ENCODE assay signal across 20 cellular contexts in the genomic region with DNA sequence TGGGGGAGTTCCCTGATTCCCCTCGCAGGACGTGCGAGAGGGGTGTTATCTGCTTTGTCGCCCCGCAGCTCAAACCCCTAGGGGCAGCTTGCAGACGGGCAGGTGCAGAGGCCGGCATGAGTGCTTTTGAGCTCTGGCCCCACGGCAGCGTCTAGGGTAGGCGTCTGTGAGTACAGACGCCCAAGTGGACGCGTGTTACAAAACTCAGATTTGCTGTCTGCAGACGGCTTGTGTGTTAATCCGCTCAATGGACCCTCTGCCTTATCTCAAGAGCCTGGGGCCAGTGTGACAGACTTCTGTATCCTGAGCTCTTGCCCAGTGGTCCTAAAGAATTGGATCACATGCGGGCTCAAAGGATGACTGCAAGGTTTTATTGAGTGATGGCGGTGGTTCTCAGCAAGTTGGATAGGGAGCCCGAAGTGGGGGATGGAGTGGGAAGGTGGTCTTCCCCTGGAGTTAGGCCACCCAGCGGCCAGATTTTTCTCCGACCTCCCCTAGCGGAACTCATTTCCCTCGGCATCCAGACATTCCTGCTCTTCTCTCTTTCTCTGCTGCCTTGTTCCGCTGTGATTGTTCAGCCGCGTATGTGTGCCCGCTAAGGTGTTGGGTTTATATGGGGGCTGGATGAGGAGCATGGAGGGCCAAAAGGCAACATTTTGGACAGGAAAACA. TPM values are rescaled to one million over a fixed set of nuclear protein-coding genes. Genes with fewer than 3 reads are reported as not detected.
A peak's percentile ranks its signal among the peaks of the same experiment; 100 is the strongest.
DNase-seq lines count a peak whose midpoint lies in the region; ATAC-seq and TF ChIP-seq lines count a peak whose summit lies in the region.
"Had no signal": no experiment of that assay in that cellular context is flagged by ENCODE, and none has a peak within 500 bp of the region (broad histone marks: within the 10 kb centered on the region; RNA-seq: fewer than 3 reads in every experiment).

No MANE protein-coding gene starts in this region.

- TF ChIP-seq CTCF in AG09309 (IDR thresholded peaks at IDR 0.05; ENCODE audit: control insufficient read depth, insufficient read depth, low read depth, low read length, missing control alignments) (no peak), right lobe of liver (IDR thresholded peaks at IDR 0.05) (no peak), uterus (IDR thresholded peaks at IDR 0.05) (no peak), GM10248 (IDR thresholded peaks at IDR 0.05; ENCODE audit: control extremely low read depth, extremely low read depth, low read depth, missing control alignments) (no peak)

- TF ChIP-seq POLR2A in right lobe of liver (IDR thresholded peaks at IDR 0.05) (no peak), uterus (IDR thresholded peaks at IDR 0.05) (no peak)

- intact Hi-C loops in right lobe of liver (cut with DNase I) = no loop called here
- intact Hi-C loops in uterus (cut with DNase I; ENCODE audit: low total_unique reads) = no loop called here

- WGBS in right lobe of liver (ENCODE audit: insufficient coverage, low coverage, low lambda C conversion rate, missing lambda C conversion rate) = 49% methylated on average over 12 of the region's 26 CpGs

- POLR2A ChIA-PET in GM10248 (lab: Yijun Ruan, JAX) = no interaction called here

- DNase-seq in AG09309 (ENCODE audit: low read depth) (no peak), NCI-H1105 treated with DMSO at 0.1 percent for 48 hours (lab: John Stamatoyannopoulos, UW) (peak; percentile 35), ecto neural progenitor cell (ENCODE audit: low spot score) (peak; percentile 51), right lobe of liver (peak in 2 of 3 donors; percentile 32 to 60), uterus (no peak), GM10248 (ENCODE audit: extremely low spot score) (no peak)
- DNase-seq: activated CD4-positive, alpha-beta T cell treated with anti-CD3 and anti-CD28 coated beads for 48 hours; activated naive CD8-positive, alpha-beta T cell treated with anti-CD3 and anti-CD28 coated beads for 36 hours; activated T-cell treated with anti-CD3 and anti-CD28 coated beads, Interleukin-2, amount 50 U/mL, for 1 hour; Kasumi-1; NCI-H2029; NCI-H524 treated with DMSO at 0.1 percent for 48 hours; occipital lobe; RPMI8226; T-helper 17 cell had no signal

- ATAC-seq in right lobe of liver (peak; percentile 63 to 77 (median 68)), HG03571 (IDR thresholded peaks at IDR 0.05; ENCODE audit: unreplicated experiment) (no peak), HG02973 (IDR thresholded peaks at IDR 0.05; ENCODE audit: unreplicated experiment) (no peak)
- ATAC-seq: HCT116, T-helper 17 cell had no signal

- H3K4me1 ChIP-seq in right lobe of liver (peaks cover 0 to 15% (median 2%) of the 10 kb centered on the region in 4 donors), uterus (no peaks in the 10 kb centered on the region)

- H3K9me3 ChIP-seq in right lobe of liver (no peaks in the 10 kb centered on the region), uterus (no peaks in the 10 kb centered on the region)

- H3K4me3 ChIP-seq in AG09309 (ENCODE audit: control insufficient read depth, low read depth, low read length) (peak overlapping the region; percentile 9), right lobe of liver (peak overlapping the region in 2 of 3 donors; percentile 0 to 42), uterus (no peak overlapping the region)

- no peaks in the 10 kb centered on the region for H3K27me3 ChIP-seq in right lobe of liver
- no peaks in the 10 kb centered on the region for H3K27me3 ChIP-seq in uterus

- CTCF ChIA-PET in GM10248 (lab: Yijun Ruan, JAX) = no interaction called here

- H3K36me3 ChIP-seq in right lobe of liver = no peaks in the 10 kb centered on the region
- no peaks in the 10 kb centered on the region for H3K36me3 ChIP-seq in uterus

- H3K27ac ChIP-seq in right lobe of liver = peak overlapping the region in 1 of 3 donors; percentile 44
- H3K27ac ChIP-seq in uterus = no peak overlapping the region
- H3K27ac ChIP-seq: HL-60 had no signal

RNA-seq across cellular contexts. Expression of gene CFHR4, which starts 9.4 kb away (rescaled TPM):
- 100 to 1,000 TPM in 1 of 6 experiments, 10 to 100 TPM in 5; 41.2 to 135 (median 60.9) TPM for total RNA-seq in right lobe of liver
- total RNA-seq in uterus = under 1 TPM in 1 of 4 donors, not detected in 3; 0.14 TPM
- total RNA-seq: activated naive CD8-positive, alpha-beta T cell treated with anti-CD3 and anti-CD28 coated beads for 36 hours; mesothelial cell of epicardium; T-helper 17 cell had no signal

RNA-seq across cellular contexts. Expression of gene CFHR2, which starts 46.2 kb away (rescaled TPM):
- 100 to 1,000 TPM; 242 to 674 (median 382) TPM for total RNA-seq in right lobe of liver
- not detected for total RNA-seq in uterus
- total RNA-seq: activated naive CD8-positive, alpha-beta T cell treated with anti-CD3 and anti-CD28 coated beads for 36 hours; mesothelial cell of epicardium; occipital lobe; T-helper 17 cell had no signal

Comparison
In these comparisons a context has a peak if more than half of its experiments do, and no peak if none do; other contexts are left out.
1. DNase-seq: peak in NCI-H1105 treated with DMSO at 0.1 percent for 48 hours (single experiment), ecto neural progenitor cell (single experiment) and right lobe of liver (2 of 3); none in AG09309 (single experiment), uterus (0 of 2) and GM10248 (single experiment).
2. H3K4me3 ChIP-seq: peak in AG09309 (single experiment) and right lobe of liver (2 of 3); none in uterus (0 of 2).
3. ATAC-seq: peak in right lobe of liver (4 of 4); none in HG03571 (single experiment) and HG02973 (single experiment).
4. RNA of gene CFHR4, which starts 9.4 kb away (total RNA-seq): 41.2 to 135 TPM in right lobe of liver; 0.14 TPM in uterus; every median in the first group is over 10 times any median in the second.
5. RNA of gene CFHR2, which starts 46.2 kb away (total RNA-seq): 242 to 674 TPM in right lobe of liver; not detected in uterus; every median in the first group is over 100 times any median in the second.